In genomic region chr1:153880024-153880423, GRCh38 we compare ENCODE assay signal across 18 cellular contexts.
"Had no signal": no experiment of that assay in that cellular context is flagged by ENCODE, and none has a peak within 500 bp of the region (broad histone marks: within the 10 kb centered on the region; RNA-seq: fewer than 3 reads in every experiment).

No MANE protein-coding gene starts in this region.

- FAIRE-seq: urothelium cell line had no signal

- H3K27ac Mint-ChIP-seq: activated CD8-positive, alpha-beta memory T cell treated with anti-CD3 and anti-CD28 coated beads, Interleukin-2, amount 10 ng/mL, durations not matched to agents 7 days and 5 days had no signal

- H3K4me3 ChIP-seq: colonic mucosa, lung, mucosa of descending colon, ovary, testis had no signal

- H3K9me3 Mint-ChIP-seq: activated T-cell treated with anti-CD3 and anti-CD28 coated beads, Interleukin-2, amount 50 U/mL, for 4 hours; nephron progenitor cell; stimulated activated naive CD8-positive, alpha-beta T cell treated with anti-CD3 and anti-CD28 coated beads, Interleukin-15, amount 100 ng/mL, for 72 hours had no signal

- DNase-seq: activated CD4-positive, alpha-beta T cell treated with anti-CD3 and anti-CD28 coated beads, Interleukin-2, amount 50 U/mL, for 4 hours; activated CD4-positive, CD25-positive, alpha-beta regulatory T cell treated with anti-CD3 and anti-CD28 coated beads, Interleukin-2, amount 50 U/mL, for 72 hours; activated CD8-positive, alpha-beta memory T cell treated with anti-CD3 and anti-CD28 coated beads, Interleukin-2, amount 10 ng/mL, durations not matched to agents 7 days and 5 days; activated T-cell treated with anti-CD3 and anti-CD28 coated beads, Interleukin-2, amount 50 U/mL, for 4 hours; caudate nucleus; colonic mucosa; effector CD8-positive, alpha-beta T cell; left cardiac atrium; mucosa of descending colon; nephron progenitor cell; ovary; SJCRH30; stimulated activated CD4-positive, alpha-beta T cell treated with anti-CD3 and anti-CD28 coated beads, Interleukin-4, amount 100 ng/mL, for 4 hours; stimulated activated naive CD8-positive, alpha-beta T cell treated with anti-CD3 and anti-CD28 coated beads, Interleukin-15, amount 100 ng/mL, for 72 hours; testis had no signal

- H3K9me3 ChIP-seq: colonic mucosa, mucosa of descending colon, ovary, SJCRH30, testis had no signal

- ATAC-seq: activated CD8-positive, alpha-beta memory T cell treated with anti-CD3 and anti-CD28 coated beads, Interleukin-2, amount 10 ng/mL, durations not matched to agents 7 days and 5 days; activated T-cell treated with anti-CD3 and anti-CD28 coated beads, Interleukin-2, amount 50 U/mL, for 4 hours; left cardiac atrium had no signal

- H3K4me3 Mint-ChIP-seq: activated CD8-positive, alpha-beta memory T cell treated with anti-CD3 and anti-CD28 coated beads, Interleukin-2, amount 10 ng/mL, durations not matched to agents 7 days and 5 days; activated T-cell treated with anti-CD3 and anti-CD28 coated beads, Interleukin-2, amount 50 U/mL, for 4 hours; nephron progenitor cell; stimulated activated naive CD8-positive, alpha-beta T cell treated with anti-CD3 and anti-CD28 coated beads, Interleukin-15, amount 100 ng/mL, for 72 hours had no signal

- H3K27me3 ChIP-seq: colonic mucosa, ovary, SJCRH30, testis had no signal

- H3K36me3 ChIP-seq: colonic mucosa, ovary, SJCRH30 had no signal

- H3K27me3 Mint-ChIP-seq: activated CD8-positive, alpha-beta memory T cell treated with anti-CD3 and anti-CD28 coated beads, Interleukin-2, amount 10 ng/mL, durations not matched to agents 7 days and 5 days; stimulated activated naive CD8-positive, alpha-beta T cell treated with anti-CD3 and anti-CD28 coated beads, Interleukin-15, amount 100 ng/mL, for 72 hours had no signal

- H3K27ac ChIP-seq: colonic mucosa, epithelial cell of prostate, testis had no signal
